ENCODE assay signal across 17 cellular contexts in the genomic region with DNA sequence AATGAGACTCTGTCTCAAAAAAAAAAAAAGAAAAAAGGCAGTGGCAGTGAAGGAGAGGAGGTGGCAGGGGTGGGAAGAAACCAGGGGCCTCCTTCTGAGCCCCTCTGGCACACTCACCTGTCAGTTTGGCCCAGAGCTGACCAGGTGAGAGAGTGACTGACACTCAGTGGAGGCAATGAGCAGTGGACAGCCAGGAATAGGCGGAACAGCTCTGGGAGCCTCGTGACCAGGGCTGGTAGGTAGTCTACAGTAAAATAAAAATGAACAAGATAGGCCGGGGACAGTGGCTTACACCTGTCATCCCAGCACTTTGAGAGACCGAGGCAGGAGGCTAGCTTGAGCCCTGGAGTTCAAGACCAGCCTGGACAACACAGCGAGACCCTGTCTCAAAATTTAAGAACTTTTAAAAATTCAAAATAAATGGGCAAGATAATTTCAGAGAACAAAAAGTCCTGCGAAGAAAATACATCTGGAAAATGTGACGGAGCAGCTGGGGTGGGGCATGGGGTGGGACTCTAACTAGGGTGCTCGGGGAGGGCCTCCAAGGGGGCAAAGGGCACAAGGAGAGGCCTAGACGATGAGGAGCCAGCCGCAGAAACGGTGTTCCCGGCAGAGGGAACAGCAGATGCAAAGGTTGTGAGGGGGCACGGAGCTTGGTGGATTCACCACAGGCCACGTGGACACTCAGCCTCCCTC. TPM values are rescaled to one million over a fixed set of nuclear protein-coding genes. Genes with fewer than 3 reads are reported as not detected.
DNase-seq lines count a peak whose midpoint lies in the region; ATAC-seq, FAIRE-seq and TF ChIP-seq lines count a peak whose summit lies in the region.
"Had no signal": no experiment of that assay in that cellular context is flagged by ENCODE, and none has a peak within 500 bp of the region (broad histone marks: within the 10 kb centered on the region; RNA-seq: fewer than 3 reads in every experiment).

No MANE protein-coding gene starts in this region.

- H3K27me3 Mint-ChIP-seq in activated T-cell treated with anti-CD3 and anti-CD28 coated beads, Interleukin-2, amount 50 U/mL, for 72 hours (ENCODE audit: low read depth), result no peaks in the 10 kb centered on the region
- no peaks in the 10 kb centered on the region for H3K27me3 Mint-ChIP-seq in CD8-positive, alpha-beta memory T cell

- H3K4me1 Mint-ChIP-seq in activated T-cell treated with anti-CD3 and anti-CD28 coated beads, Interleukin-2, amount 50 U/mL, for 72 hours (ENCODE audit: low read depth), result peaks cover 15% of the 10 kb centered on the region
- peaks cover 15 to 20% (median 16%) of the 10 kb centered on the region in 3 donors for H3K4me1 Mint-ChIP-seq in CD8-positive, alpha-beta memory T cell

- peaks cover 0 to 34% (median 6%) of the 10 kb centered on the region in 4 donors for H3K4me1 ChIP-seq in Peyer's patch
- peaks cover 19 to 24% of the 10 kb centered on the region in 2 donors for H3K4me1 ChIP-seq in duodenal mucosa (ENCODE audit: control insufficient read depth in 1 of 2, insufficient read depth in 2 of 2, low read length in 2 of 2)
- H3K4me1 ChIP-seq in small intestine (ENCODE audit: control insufficient read depth in 2 of 2, insufficient read depth in 1 of 2, low read depth in 1 of 2, low read length in 1 of 2), result peaks cover 2 to 7% of the 10 kb centered on the region in 2 donors
- H3K4me1 ChIP-seq in CD8-positive, alpha-beta memory T cell (ENCODE audit: insufficient read depth, low read length), result peaks cover 14% of the 10 kb centered on the region

- peak overlapping the region; percentile 50 to 70 for H3K9ac ChIP-seq in duodenal mucosa (ENCODE audit: low read depth in 1 of 2, low read length in 2 of 2)
- H3K9ac ChIP-seq: GM23248 had no signal

- 25 to 65% (median 47%) methylated on average over 12 to 14 of the region's 14 CpGs for WGBS in small intestine, 3 donors

- no peak for ATAC-seq in activated T-cell treated with anti-CD3 and anti-CD28 coated beads, Interleukin-2, amount 50 U/mL, for 72 hours (replicated peaks in 1 of 2)
- no peak for ATAC-seq in GM19035 (IDR thresholded peaks at IDR 0.05; ENCODE audit: unreplicated experiment)
- ATAC-seq: HCT116 had no signal

- H3K9me3 Mint-ChIP-seq in activated T-cell treated with anti-CD3 and anti-CD28 coated beads, Interleukin-2, amount 50 U/mL, for 72 hours, result no peaks in the 10 kb centered on the region
- no peaks in the 10 kb centered on the region for H3K9me3 Mint-ChIP-seq in CD8-positive, alpha-beta memory T cell

- peak in 1 of 2 donors; percentile 66 for TF ChIP-seq POLR2A in Peyer's patch (IDR thresholded peaks at IDR 0.05)

- H3K36me3 ChIP-seq in Peyer's patch, result peaks cover 0 to 45% (median 0%) of the 10 kb centered on the region in 3 donors
- H3K36me3 ChIP-seq in duodenal mucosa (ENCODE audit: control insufficient read depth in 1 of 2, insufficient read depth in 2 of 2, low read length in 2 of 2), result peaks cover 17 to 37% of the 10 kb centered on the region in 2 donors
- peaks cover 3 to 11% of the 10 kb centered on the region in 2 donors for H3K36me3 ChIP-seq in small intestine (ENCODE audit: control insufficient read depth in 2 of 2, insufficient read depth in 2 of 2, low read length in 2 of 2)
- peaks cover 41% of the 10 kb centered on the region for H3K36me3 ChIP-seq in CD8-positive, alpha-beta memory T cell (ENCODE audit: insufficient read depth, low read length)

- H3K27me3 ChIP-seq in Peyer's patch, result no peaks in the 10 kb centered on the region
- H3K27me3 ChIP-seq in duodenal mucosa (ENCODE audit: control insufficient read depth in 1 of 2, insufficient read depth in 2 of 2, low read length in 2 of 2), result no peaks in the 10 kb centered on the region
- no peaks in the 10 kb centered on the region for H3K27me3 ChIP-seq in small intestine (ENCODE audit: control insufficient read depth in 2 of 2, insufficient read depth in 2 of 2, low read length in 2 of 2)
- H3K27me3 ChIP-seq in CD8-positive, alpha-beta memory T cell (ENCODE audit: insufficient read depth, low read length, poor library complexity, severe bottlenecking), result no peaks in the 10 kb centered on the region

- peaks cover 2 to 12% of the 10 kb centered on the region in 2 donors for H3K36me3 Mint-ChIP-seq in activated T-cell treated with anti-CD3 and anti-CD28 coated beads, Interleukin-2, amount 50 U/mL, for 72 hours (ENCODE audit: insufficient read depth in 2 of 2)
- peaks cover 0 to 53% (median 1%) of the 10 kb centered on the region in 3 donors for H3K36me3 Mint-ChIP-seq in CD8-positive, alpha-beta memory T cell

- POLR2A ChIA-PET in CD8-positive, alpha-beta memory T cell (lab: Charles Lee), result no interaction called here

- H3K27ac ChIP-seq in Peyer's patch (peak overlapping the region in 3 of 4 donors; percentile 78 to 94 (median 92)), duodenal mucosa (ENCODE audit: low read depth, low read length) (peak overlapping the region; percentile 79), small intestine (ENCODE audit: low read depth in 1 of 2, low read length in 1 of 2) (peak overlapping the region; percentile 89 to 93)
- H3K27ac ChIP-seq in CD8-positive, alpha-beta memory T cell (ENCODE audit: low read depth, low read length), result no peak overlapping the region
- H3K27ac ChIP-seq: GM23248 had no signal

- H3K9me3 ChIP-seq in Peyer's patch, result no peaks in the 10 kb centered on the region
- H3K9me3 ChIP-seq in duodenal mucosa (ENCODE audit: control insufficient read depth in 1 of 2, low read length in 2 of 2), result no peaks in the 10 kb centered on the region
- no peaks in the 10 kb centered on the region for H3K9me3 ChIP-seq in small intestine (ENCODE audit: control insufficient read depth, low read depth)
- H3K9me3 ChIP-seq in CD8-positive, alpha-beta memory T cell (ENCODE audit: low read length), result no peaks in the 10 kb centered on the region

- H3K4me3 ChIP-seq in Peyer's patch, result no peak overlapping the region
- H3K4me3 ChIP-seq in duodenal mucosa (ENCODE audit: low read depth in 1 of 2, low read length in 2 of 2), result no peak overlapping the region
- no peak overlapping the region for H3K4me3 ChIP-seq in small intestine (ENCODE audit: low read depth in 1 of 2, low read length in 2 of 2)
- no peak overlapping the region for H3K4me3 ChIP-seq in CD8-positive, alpha-beta memory T cell (ENCODE audit: low read length)
- H3K4me3 ChIP-seq: GM23248 had no signal

- H3K27ac Mint-ChIP-seq in activated T-cell treated with anti-CD3 and anti-CD28 coated beads, Interleukin-2, amount 50 U/mL, for 72 hours, result peak overlapping the region; percentile 38
- peak overlapping the region in 3 of 8 donors; percentile 29 to 72 (median 45) for H3K27ac Mint-ChIP-seq in CD8-positive, alpha-beta memory T cell

- no peak for FAIRE-seq in small intestine (lab: Jason Lieb, UNC)
- FAIRE-seq: D721Med had no signal

- no peak for DNase-seq in activated T-cell treated with anti-CD3 and anti-CD28 coated beads, Interleukin-2, amount 50 U/mL, for 72 hours
- DNase-seq in activated T-cell treated with anti-CD3 and anti-CD28 coated beads for 4 hours (no peak), Peyer's patch (peak in 2 of 3 donors; percentile 89 to 91), small intestine (peak; percentile 97), NK-92 (lab: John Stamatoyannopoulos, UW; ENCODE audit: unreplicated experiment) (no peak)
- no peak for DNase-seq in CD8-positive, alpha-beta memory T cell
- DNase-seq: DND-41, GDM1, GM23248, NCI-H1417, NCI-H2029, NCI-H2171 treated with DMSO at 0.1 percent for 48 hours, NCI-H510A treated with DMSO at 0.1 percent for 48 hours had no signal

- CTCF ChIA-PET in CD8-positive, alpha-beta memory T cell (lab: Charles Lee), result interaction anchor here (1.0 to 20.3 kb wide), 2 partner anchors 16 to 27 kb away, joined by 3 to 285 read pairs; a partner anchor contains a TSS

- no peak for TF ChIP-seq CTCF in Peyer's patch (IDR thresholded peaks at IDR 0.05)

- H3K4me3 Mint-ChIP-seq in activated T-cell treated with anti-CD3 and anti-CD28 coated beads, Interleukin-2, amount 50 U/mL, for 72 hours, result no peak overlapping the region
- no peak overlapping the region for H3K4me3 Mint-ChIP-seq in CD8-positive, alpha-beta memory T cell

RNA-seq across cellular contexts. Expression of a gene that starts 3.8 kb away (rescaled TPM):
- 10 to 100 TPM; 14.8 to 17.2 TPM for total RNA-seq in activated T-cell treated with anti-CD3 and anti-CD28 coated beads, Interleukin-2, amount 50 U/mL, for 72 hours
- total RNA-seq in Peyer's patch, result 100 to 1,000 TPM in 3 of 4 donors, 10 to 100 TPM in 1; 19.0 to 146 (median 111) TPM
- 10 to 100 TPM; 27.7 to 98.6 (median 87.0) TPM for polyA plus RNA-seq in small intestine
- 10 to 100 TPM; 36.0 to 37.8 TPM for total RNA-seq in CD8-positive, alpha-beta memory T cell
- polyA plus RNA-seq in CD8-positive, alpha-beta memory T cell, result 7.1 TPM

RNA-seq across cellular contexts. Expression of a gene that starts 15.2 kb away (rescaled TPM):
- 100 to 1,000 TPM in 1 of 2 donors, 10 to 100 TPM in 1; 99.0 to 103 TPM for total RNA-seq in activated T-cell treated with anti-CD3 and anti-CD28 coated beads, Interleukin-2, amount 50 U/mL, for 72 hours
- total RNA-seq in Peyer's patch, result 100 to 1,000 TPM in 1 of 4 donors, 10 to 100 TPM in 3; 55.0 to 135 (median 71.8) TPM
- polyA plus RNA-seq in small intestine, result 10 to 100 TPM; 20.8 to 29.1 (median 27.9) TPM
- 10 to 100 TPM; 93.1 to 94.6 TPM for total RNA-seq in CD8-positive, alpha-beta memory T cell
- polyA plus RNA-seq in CD8-positive, alpha-beta memory T cell, result 32.3 TPM

RNA-seq across cellular contexts. Expression of a gene that starts 20.7 kb away (rescaled TPM):
- 100 to 1,000 TPM; 303 to 803 TPM for total RNA-seq in activated T-cell treated with anti-CD3 and anti-CD28 coated beads, Interleukin-2, amount 50 U/mL, for 72 hours
- total RNA-seq in Peyer's patch, result 100 to 1,000 TPM in 1 of 4 donors, 10 to 100 TPM in 3; 44.8 to 352 (median 73.5) TPM
- polyA plus RNA-seq in small intestine, result 100 to 1,000 TPM in 2 of 3 donors, 10 to 100 TPM in 1; 36.9 to 396 (median 232) TPM
- 100 to 1,000 TPM; 204 to 223 TPM for total RNA-seq in CD8-positive, alpha-beta memory T cell
- polyA plus RNA-seq in CD8-positive, alpha-beta memory T cell, result 182 TPM

RNA-seq across cellular contexts. Expression of a gene that starts 31.4 kb away (rescaled TPM):
- total RNA-seq in activated T-cell treated with anti-CD3 and anti-CD28 coated beads, Interleukin-2, amount 50 U/mL, for 72 hours, result 10 to 100 TPM; 31.3 to 36.3 TPM
- 100 to 1,000 TPM in 1 of 4 donors, 10 to 100 TPM in 3; 37.5 to 144 (median 57.1) TPM for total RNA-seq in Peyer's patch
- polyA plus RNA-seq in small intestine, result 10 to 100 TPM; 22.6 to 28.9 (median 24.0) TPM
- 10 to 100 TPM; 53.6 to 57.2 TPM for total RNA-seq in CD8-positive, alpha-beta memory T cell
- polyA plus RNA-seq in CD8-positive, alpha-beta memory T cell, result 38.3 TPM

RNA-seq across cellular contexts. Expression of a gene that starts 42.1 kb away (rescaled TPM):
- 10 to 100 TPM; 25.4 to 28.6 TPM for total RNA-seq in activated T-cell treated with anti-CD3 and anti-CD28 coated beads, Interleukin-2, amount 50 U/mL, for 72 hours
- 10 to 100 TPM; 54.6 to 89.1 (median 83.6) TPM for total RNA-seq in Peyer's patch
- 10 to 100 TPM; 20.4 to 46.8 (median 27.6) TPM for polyA plus RNA-seq in small intestine
- total RNA-seq in CD8-positive, alpha-beta memory T cell, result 10 to 100 TPM; 26.1 to 26.7 TPM
- polyA plus RNA-seq in CD8-positive, alpha-beta memory T cell, result 13.6 TPM

Comparison
In these comparisons a context has a peak if more than half of its experiments do, and no peak if none do; other contexts are left out.
1. DNase-seq: peak in Peyer's patch (2 of 3) and small intestine (single experiment); none in activated T-cell treated with anti-CD3 and anti-CD28 coated beads, Interleukin-2, amount 50 U/mL, for 72 hours (0 of 2), activated T-cell treated with anti-CD3 and anti-CD28 coated beads for 4 hours (single experiment), CD8-positive, alpha-beta memory T cell (0 of 5) and NK-92 (single experiment).